1 cellular context compared by ENCODE assay signal in genomic region chr16:86634290-86634689, GRCh38.
A peak's percentile ranks its signal among the peaks of the same experiment; 100 is the strongest.
TF ChIP-seq lines count a peak whose summit lies in the region.

No MANE protein-coding gene starts in this region.

TF ChIP-seq in HCT116, 20 proteins besides CTCF, POLR2A, EP300 and RAD21 (continued from another document):
- TF ChIP-seq EGR1 (IDR thresholded peaks at IDR 0.05; ENCODE audit: low read depth), result no peak
- no peak for TF ChIP-seq TCF7L2 (IDR thresholded peaks at IDR 0.05; ENCODE audit: borderline replicate concordance, extremely low read depth, insufficient read depth, insufficient read length)
- no peak for TF ChIP-seq ELF1 (IDR thresholded peaks at IDR 0.05; ENCODE audit: borderline replicate concordance, low read depth)
- TF ChIP-seq CBX3 (IDR thresholded peaks at IDR 0.05; ENCODE audit: low read depth), result peak; percentile 39; the same call in 1 of the 2 replicates
- no peak for TF ChIP-seq ZBTB33 (IDR thresholded peaks at IDR 0.05; ENCODE audit: extremely low read depth, insufficient replicate concordance, low read length)
- no peak for TF ChIP-seq REST (IDR thresholded peaks at IDR 0.05; ENCODE audit: low read depth)
- peak; percentile 85 for TF ChIP-seq SP1 (IDR thresholded peaks at IDR 0.05; ENCODE audit: low read depth)
- TF ChIP-seq EZH2phosphoT487 (IDR thresholded peaks at IDR 0.05; ENCODE audit: borderline replicate concordance), result no peak
- 0 out of 2 replicates have a peak, but pooled peaks have one; percentile 15 for TF ChIP-seq SRF (IDR thresholded peaks at IDR 0.05; ENCODE audit: low read depth)
- TF ChIP-seq FOSL1 (IDR thresholded peaks at IDR 0.05; ENCODE audit: low read depth), result no peak
- no peak for TF ChIP-seq JUND (IDR thresholded peaks at IDR 0.05)
- TF ChIP-seq SIN3A (IDR thresholded peaks at IDR 0.05; ENCODE audit: low read depth), result no peak
